Comparison of ENCODE assay signal across 1 cellular context in the genomic region with DNA sequence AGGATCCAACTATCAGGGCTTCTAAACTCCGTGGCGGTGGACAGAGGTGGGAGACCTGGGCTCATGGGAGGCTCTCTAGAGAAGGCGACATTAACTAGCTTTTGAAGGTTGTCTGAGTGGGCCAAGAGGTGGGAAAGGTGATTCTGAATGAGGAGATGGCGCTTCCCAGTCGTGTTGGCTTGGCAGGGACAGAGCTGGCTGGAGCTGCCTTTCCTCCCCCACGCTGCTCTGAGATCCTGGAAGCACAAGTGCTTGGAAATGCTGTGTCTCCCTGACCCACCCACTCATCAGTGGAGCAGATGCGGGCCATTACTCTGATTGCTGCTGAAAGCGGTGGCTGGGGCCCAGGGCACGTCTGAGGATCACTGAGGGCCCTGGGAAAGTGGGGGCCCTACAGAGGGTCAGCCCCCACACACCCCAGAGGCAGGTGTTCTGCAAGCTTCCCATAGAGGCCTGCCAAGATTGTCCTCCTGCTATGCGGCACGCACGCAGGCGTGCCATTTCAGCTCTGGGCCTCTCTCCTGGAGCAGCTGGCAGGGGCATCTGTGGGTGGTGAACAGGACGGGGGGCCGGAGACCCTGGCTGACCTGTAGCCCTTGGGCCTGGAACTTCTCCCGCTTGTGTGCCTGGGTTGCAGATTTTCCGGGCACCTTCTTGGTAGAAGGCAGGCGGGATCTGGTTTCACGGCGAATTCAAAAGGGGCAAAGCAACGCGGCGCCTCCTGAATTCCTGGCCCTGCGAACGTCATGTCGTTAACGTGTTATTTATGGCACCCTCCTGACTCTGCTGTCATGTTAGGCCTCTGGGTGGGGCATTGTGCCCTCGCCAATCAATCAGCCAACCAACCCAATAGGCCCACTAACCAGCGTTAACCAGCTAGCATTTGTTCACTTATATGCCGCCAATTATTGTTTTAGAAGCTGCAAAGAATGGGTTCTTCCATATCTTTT.
TF ChIP-seq lines count a peak whose summit lies in the region.

No MANE protein-coding gene starts in this region.

TF ChIP-seq in GM23338, 12 proteins besides CTCF, POLR2A, EP300 and RAD21 (continued from another document):
- TF ChIP-seq, protein P1, sequence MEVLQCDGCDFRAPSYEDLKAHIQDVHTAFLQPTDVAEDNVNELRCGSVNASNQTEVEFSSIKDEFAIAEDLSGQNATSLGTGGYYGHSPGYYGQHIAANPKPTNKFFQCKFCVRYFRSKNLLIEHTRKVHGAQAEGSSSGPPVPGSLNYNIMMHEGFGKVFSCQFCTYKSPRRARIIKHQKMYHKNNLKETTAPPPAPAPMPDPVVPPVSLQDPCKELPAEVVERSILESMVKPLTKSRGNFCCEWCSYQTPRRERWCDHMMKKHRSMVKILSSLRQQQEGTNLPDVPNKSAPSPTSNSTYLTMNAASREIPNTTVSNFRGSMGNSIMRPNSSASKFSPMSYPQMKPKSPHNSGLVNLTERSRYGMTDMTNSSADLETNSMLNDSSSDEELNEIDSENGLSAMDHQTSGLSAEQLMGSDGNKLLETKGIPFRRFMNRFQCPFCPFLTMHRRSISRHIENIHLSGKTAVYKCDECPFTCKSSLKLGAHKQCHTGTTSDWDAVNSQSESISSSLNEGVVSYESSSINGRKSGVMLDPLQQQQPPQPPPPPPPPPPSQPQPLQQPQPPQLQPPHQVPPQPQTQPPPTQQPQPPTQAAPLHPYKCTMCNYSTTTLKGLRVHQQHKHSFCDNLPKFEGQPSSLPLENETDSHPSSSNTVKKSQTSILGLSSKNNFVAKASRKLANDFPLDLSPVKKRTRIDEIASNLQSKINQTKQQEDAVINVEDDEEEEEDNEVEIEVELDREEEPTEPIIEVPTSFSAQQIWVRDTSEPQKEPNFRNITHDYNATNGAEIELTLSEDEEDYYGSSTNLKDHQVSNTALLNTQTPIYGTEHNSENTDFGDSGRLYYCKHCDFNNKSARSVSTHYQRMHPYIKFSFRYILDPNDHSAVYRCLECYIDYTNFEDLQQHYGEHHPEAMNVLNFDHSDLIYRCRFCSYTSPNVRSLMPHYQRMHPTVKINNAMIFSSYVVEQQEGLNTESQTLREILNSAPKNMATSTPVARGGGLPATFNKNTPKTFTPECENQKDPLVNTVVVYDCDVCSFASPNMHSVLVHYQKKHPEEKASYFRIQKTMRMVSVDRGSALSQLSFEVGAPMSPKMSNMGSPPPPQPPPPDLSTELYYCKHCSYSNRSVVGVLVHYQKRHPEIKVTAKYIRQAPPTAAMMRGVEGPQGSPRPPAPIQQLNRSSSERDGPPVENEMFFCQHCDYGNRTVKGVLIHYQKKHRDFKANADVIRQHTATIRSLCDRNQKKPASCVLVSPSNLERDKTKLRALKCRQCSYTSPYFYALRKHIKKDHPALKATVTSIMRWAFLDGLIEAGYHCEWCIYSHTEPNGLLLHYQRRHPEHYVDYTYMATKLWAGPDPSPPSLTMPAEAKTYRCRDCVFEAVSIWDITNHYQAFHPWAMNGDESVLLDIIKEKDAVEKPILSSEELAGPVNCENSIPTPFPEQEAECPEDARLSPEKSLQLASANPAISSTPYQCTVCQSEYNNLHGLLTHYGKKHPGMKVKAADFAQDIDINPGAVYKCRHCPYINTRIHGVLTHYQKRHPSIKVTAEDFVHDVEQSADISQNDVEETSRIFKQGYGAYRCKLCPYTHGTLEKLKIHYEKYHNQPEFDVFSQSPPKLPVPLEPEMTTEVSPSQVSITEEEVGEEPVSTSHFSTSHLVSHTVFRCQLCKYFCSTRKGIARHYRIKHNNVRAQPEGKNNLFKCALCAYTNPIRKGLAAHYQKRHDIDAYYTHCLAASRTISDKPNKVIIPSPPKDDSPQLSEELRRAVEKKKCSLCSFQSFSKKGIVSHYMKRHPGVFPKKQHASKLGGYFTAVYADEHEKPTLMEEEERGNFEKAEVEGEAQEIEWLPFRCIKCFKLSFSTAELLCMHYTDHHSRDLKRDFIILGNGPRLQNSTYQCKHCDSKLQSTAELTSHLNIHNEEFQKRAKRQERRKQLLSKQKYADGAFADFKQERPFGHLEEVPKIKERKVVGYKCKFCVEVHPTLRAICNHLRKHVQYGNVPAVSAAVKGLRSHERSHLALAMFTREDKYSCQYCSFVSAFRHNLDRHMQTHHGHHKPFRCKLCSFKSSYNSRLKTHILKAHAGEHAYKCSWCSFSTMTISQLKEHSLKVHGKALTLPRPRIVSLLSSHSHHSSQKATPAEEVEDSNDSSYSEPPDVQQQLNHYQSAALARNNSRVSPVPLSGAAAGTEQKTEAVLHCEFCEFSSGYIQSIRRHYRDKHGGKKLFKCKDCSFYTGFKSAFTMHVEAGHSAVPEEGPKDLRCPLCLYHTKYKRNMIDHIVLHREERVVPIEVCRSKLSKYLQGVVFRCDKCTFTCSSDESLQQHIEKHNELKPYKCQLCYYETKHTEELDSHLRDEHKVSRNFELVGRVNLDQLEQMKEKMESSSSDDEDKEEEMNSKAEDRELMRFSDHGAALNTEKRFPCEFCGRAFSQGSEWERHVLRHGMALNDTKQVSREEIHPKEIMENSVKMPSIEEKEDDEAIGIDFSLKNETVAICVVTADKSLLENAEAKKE (CRISPR knock-in tag; IDR thresholded peaks at IDR 0.05): no peak
- TF ChIP-seq EZH2phosphoT487 (IDR thresholded peaks at IDR 0.05; ENCODE audit: unreplicated experiment) (no peak), CREB1 (CRISPR knock-in tag; IDR thresholded peaks at IDR 0.05; ENCODE audit: low read depth) (no peak), STAT1 (IDR thresholded peaks at IDR 0.05; ENCODE audit: unreplicated experiment) (no peak)
